ENCODE assay signal across 20 cellular contexts in genomic region chr3:50160561-50160983, GRCh38. TPM values are rescaled to one million over a fixed set of nuclear protein-coding genes. Genes with fewer than 3 reads are reported as not detected.
A peak's percentile ranks its signal among the peaks of the same experiment; 100 is the strongest.
DNase-seq lines count a peak whose midpoint lies in the region; ATAC-seq and TF ChIP-seq lines count a peak whose summit lies in the region.
"Had no signal": no experiment of that assay in that cellular context is flagged by ENCODE, and none has a peak within 500 bp of the region (broad histone marks: within the 10 kb centered on the region; RNA-seq: fewer than 3 reads in every experiment).

No MANE protein-coding gene starts in this region.

- CTCF ChIA-PET in CD8-positive, alpha-beta memory T cell (lab: Charles Lee) = no interaction called here

- peak; percentile 78 for DNase-seq in endodermal cell
- DNase-seq in right lobe of liver = no peak
- no peak for DNase-seq in spleen
- DNase-seq in stimulated activated naive B cell treated with anti-CD40 and anti-IgM and Interleukin-4, amounts not matched to agents 10 μg/mL and 1 μg/mL and 100 μg/mL, for 72 hours = no peak
- DNase-seq in CD8-positive, alpha-beta memory T cell = no peak
- DNase-seq: activated B cell treated with CpG ODN at 0.5 μM for 24 hours; activated CD8-positive, alpha-beta memory T cell treated with anti-CD3 and anti-CD28 coated beads, Interleukin-2, amount 50 U/mL, for 4 hours; activated naive CD4-positive, alpha-beta T cell treated with Interleukin-2 at 50 U/mL for 16 hours; AML-193; effector memory CD8-positive, alpha-beta T cell; GOT3; MM.1S; naive B cell; stimulated activated CD4-positive, alpha-beta T cell treated with anti-CD3 and anti-CD28 coated beads, Interleukin-1b, Interleukin-23, amount 100 ng/mL, for 48 hours; stimulated activated CD8-positive, alpha-beta memory T cell treated with anti-CD3 and anti-CD28 coated beads, Interleukin-4, amount 100 ng/mL, for 48 hours had no signal

- no peak for TF ChIP-seq RAD21 in Ishikawa (IDR thresholded peaks at IDR 0.05; ENCODE audit: low read depth)

- H3K4me1 ChIP-seq in endodermal cell (ENCODE audit: control insufficient read depth, insufficient read depth, low read length) (peaks cover 33% of the 10 kb centered on the region), right lobe of liver (peaks cover 0 to 11% (median 0%) of the 10 kb centered on the region in 4 donors), spleen (peaks cover 18 to 100% (median 72%) of the 10 kb centered on the region in 6 donors)
- peaks cover 10% of the 10 kb centered on the region for H3K4me1 ChIP-seq in CD8-positive, alpha-beta memory T cell (ENCODE audit: insufficient read depth, low read length)

- ATAC-seq in right lobe of liver = peak; percentile 12 to 47 (median 40)
- no peak for ATAC-seq in stimulated activated naive B cell treated with anti-CD40 and anti-IgM and Interleukin-4, amounts not matched to agents 10 μg/mL and 1 μg/mL and 100 μg/mL, for 72 hours (replicated peaks)
- ATAC-seq in HG03457 (IDR thresholded peaks at IDR 0.05; ENCODE audit: unreplicated experiment) = no peak
- ATAC-seq in HG02885 (IDR thresholded peaks at IDR 0.05; ENCODE audit: poor library complexity, unreplicated experiment) = no peak
- ATAC-seq: effector memory CD8-positive, alpha-beta T cell had no signal

- no peaks in the 10 kb centered on the region for H3K9me3 ChIP-seq in endodermal cell (ENCODE audit: control insufficient read depth, low read length)
- H3K9me3 ChIP-seq in right lobe of liver = no peaks in the 10 kb centered on the region
- H3K9me3 ChIP-seq in spleen = no peaks in the 10 kb centered on the region
- no peaks in the 10 kb centered on the region for H3K9me3 ChIP-seq in CD8-positive, alpha-beta memory T cell (ENCODE audit: low read length)

- WGBS in endodermal cell (ENCODE audit: insufficient coverage in 1 of 2, insufficient read length in 1 of 2), 2 experiments = 65% methylated on average over 7 of the region's 7 CpGs; no CpG with 5 or more reads in 1 of the 2 experiments
- WGBS in right lobe of liver (ENCODE audit: insufficient coverage, low coverage, low lambda C conversion rate, missing lambda C conversion rate) = no CpG with 5 or more reads among the region's 7 CpGs
- 62 to 86% (median 77%) methylated on average over 6 to 7 of the region's 7 CpGs for WGBS in spleen, 5 donors

- POLR2A ChIA-PET in CD8-positive, alpha-beta memory T cell (lab: Charles Lee) = interaction anchor here (0.5 kb wide), 1 partner anchor 273 kb away, joined by 5 read pairs; no protein-coding TSS in a partner anchor

- H3K9me3 Mint-ChIP-seq in endodermal cell = no peaks in the 10 kb centered on the region
- no peaks in the 10 kb centered on the region for H3K9me3 Mint-ChIP-seq in stimulated activated naive B cell treated with anti-CD40 and anti-IgM and Interleukin-4, amounts not matched to agents 10 μg/mL and 1 μg/mL and 100 μg/mL, for 72 hours
- no peaks in the 10 kb centered on the region for H3K9me3 Mint-ChIP-seq in CD8-positive, alpha-beta memory T cell
- H3K9me3 Mint-ChIP-seq: activated B cell treated with CpG ODN at 0.5 μM for 24 hours; effector memory CD8-positive, alpha-beta T cell; naive B cell had no signal

- H3K36me3 Mint-ChIP-seq in endodermal cell (ENCODE audit: low read depth) = peaks cover 6% of the 10 kb centered on the region
- no peaks in the 10 kb centered on the region for H3K36me3 Mint-ChIP-seq in stimulated activated naive B cell treated with anti-CD40 and anti-IgM and Interleukin-4, amounts not matched to agents 10 μg/mL and 1 μg/mL and 100 μg/mL, for 72 hours
- no peaks in the 10 kb centered on the region for H3K36me3 Mint-ChIP-seq in CD8-positive, alpha-beta memory T cell
- H3K36me3 Mint-ChIP-seq: naive B cell had no signal

- H3K9ac ChIP-seq in endodermal cell (ENCODE audit: extremely low read depth, low read length, poor library complexity, severe bottlenecking) = no peak overlapping the region

- H3K4me1 Mint-ChIP-seq in endodermal cell = peaks cover 63% of the 10 kb centered on the region
- H3K4me1 Mint-ChIP-seq in stimulated activated naive B cell treated with anti-CD40 and anti-IgM and Interleukin-4, amounts not matched to agents 10 μg/mL and 1 μg/mL and 100 μg/mL, for 72 hours = peaks cover 5 to 10% of the 10 kb centered on the region in 2 donors
- H3K4me1 Mint-ChIP-seq in CD8-positive, alpha-beta memory T cell = peaks cover 0 to 7% (median 5%) of the 10 kb centered on the region in 3 donors

- TF ChIP-seq CTCF in endodermal cell (conservative IDR thresholded peaks at IDR 0.05) = no peak
- TF ChIP-seq CTCF in right lobe of liver (IDR thresholded peaks at IDR 0.05) = no peak
- TF ChIP-seq CTCF in spleen (IDR thresholded peaks at IDR 0.05 in 8 of 11, conservative IDR thresholded peaks at IDR 0.05 in 3 of 11) = no peak

- TF ChIP-seq EP300 in Ishikawa (IDR thresholded peaks at IDR 0.05; ENCODE audit: borderline replicate concordance) = 0 out of 2 replicates have a peak, but pooled peaks have one; percentile 36

- H3K36me3 ChIP-seq in endodermal cell (ENCODE audit: control insufficient read depth, insufficient read depth, low read length) = no peaks in the 10 kb centered on the region
- no peaks in the 10 kb centered on the region for H3K36me3 ChIP-seq in right lobe of liver
- H3K36me3 ChIP-seq in spleen = no peaks in the 10 kb centered on the region
- no peaks in the 10 kb centered on the region for H3K36me3 ChIP-seq in CD8-positive, alpha-beta memory T cell (ENCODE audit: insufficient read depth, low read length)

- no peak overlapping the region for H3K4me3 Mint-ChIP-seq in endodermal cell
- H3K4me3 Mint-ChIP-seq in stimulated activated naive B cell treated with anti-CD40 and anti-IgM and Interleukin-4, amounts not matched to agents 10 μg/mL and 1 μg/mL and 100 μg/mL, for 72 hours = no peak overlapping the region
- H3K4me3 Mint-ChIP-seq in CD8-positive, alpha-beta memory T cell = no peak overlapping the region
- H3K4me3 Mint-ChIP-seq: activated B cell treated with CpG ODN at 0.5 μM for 24 hours; effector memory CD8-positive, alpha-beta T cell had no signal

- intact Hi-C loops in right lobe of liver (cut with DNase I) (no loop called here), spleen (cut with DNase I; ENCODE audit: low total_unique reads) (no loop called here)

- H3K27ac Mint-ChIP-seq in endodermal cell = peak overlapping the region; percentile 78
- no peak overlapping the region for H3K27ac Mint-ChIP-seq in stimulated activated naive B cell treated with anti-CD40 and anti-IgM and Interleukin-4, amounts not matched to agents 10 μg/mL and 1 μg/mL and 100 μg/mL, for 72 hours
- no peak overlapping the region for H3K27ac Mint-ChIP-seq in CD8-positive, alpha-beta memory T cell
- H3K27ac Mint-ChIP-seq: activated B cell treated with CpG ODN at 0.5 μM for 24 hours; effector memory CD8-positive, alpha-beta T cell; naive B cell had no signal

- no peaks in the 10 kb centered on the region for H3K27me3 Mint-ChIP-seq in endodermal cell (ENCODE audit: insufficient read depth)
- H3K27me3 Mint-ChIP-seq in stimulated activated naive B cell treated with anti-CD40 and anti-IgM and Interleukin-4, amounts not matched to agents 10 μg/mL and 1 μg/mL and 100 μg/mL, for 72 hours = peaks cover 22 to 27% of the 10 kb centered on the region in 2 donors
- peaks cover 13 to 23% of the 10 kb centered on the region in 2 donors for H3K27me3 Mint-ChIP-seq in CD8-positive, alpha-beta memory T cell

- no peak for TF ChIP-seq POLR2A in right lobe of liver (IDR thresholded peaks at IDR 0.05)
- TF ChIP-seq POLR2A in spleen (IDR thresholded peaks at IDR 0.05) = no peak

- peaks cover 7% of the 10 kb centered on the region for H3K27me3 ChIP-seq in endodermal cell (ENCODE audit: control insufficient read depth, insufficient read depth, low read length, poor library complexity, severe bottlenecking)
- H3K27me3 ChIP-seq in right lobe of liver = no peaks in the 10 kb centered on the region
- H3K27me3 ChIP-seq in spleen (replicated peaks in 1 of 7) = peaks cover 0 to 23% (median 10%) of the 10 kb centered on the region in 7 donors
- peaks cover 13% of the 10 kb centered on the region for H3K27me3 ChIP-seq in CD8-positive, alpha-beta memory T cell (ENCODE audit: insufficient read depth, low read length, poor library complexity, severe bottlenecking)

- H3K4me3 ChIP-seq in endodermal cell (ENCODE audit: low read length) = no peak overlapping the region
- H3K4me3 ChIP-seq in right lobe of liver = no peak overlapping the region
- H3K4me3 ChIP-seq in spleen = peak overlapping the region in 4 of 8 donors; percentile 3 to 43 (median 9)
- H3K4me3 ChIP-seq in CD8-positive, alpha-beta memory T cell (ENCODE audit: low read length) = no peak overlapping the region

- H3K27ac ChIP-seq in endodermal cell (ENCODE audit: low read depth, low read length) (no peak overlapping the region), right lobe of liver (no peak overlapping the region), spleen (peak overlapping the region in 6 of 8 donors; percentile 41 to 82 (median 76))
- H3K27ac ChIP-seq in CD8-positive, alpha-beta memory T cell (ENCODE audit: low read depth, low read length) = no peak overlapping the region

TF ChIP-seq in Ishikawa, 13 proteins besides CTCF, POLR2A, EP300 and RAD21 (continues in another document):
- TF ChIP-seq TAF1 (IDR thresholded peaks at IDR 0.05; ENCODE audit: low read depth) = no peak

RNA-seq across cellular contexts. Expression of gene SEMA3F, which starts 5.4 kb away (rescaled TPM):
- total RNA-seq in endodermal cell = 10 to 100 TPM; 44.8 to 63.2 TPM
- polyA plus RNA-seq in endodermal cell (2013, experiment 1 of 2) = 32.1 TPM
- 33.4 TPM for polyA plus RNA-seq in endodermal cell (2013, experiment 2 of 2)
- 1 to 10 TPM; 1.2 to 5.9 (median 4.2) TPM for total RNA-seq in right lobe of liver
- 100 to 1,000 TPM in 3 of 7 donors, 10 to 100 TPM in 4; 56.1 to 205 (median 98.8) TPM for total RNA-seq in spleen
- 10 to 100 TPM; 16.9 to 34.2 (median 31.7) TPM for polyA plus RNA-seq in spleen
- not detected for total RNA-seq in CD8-positive, alpha-beta memory T cell
- polyA plus RNA-seq in CD8-positive, alpha-beta memory T cell = not detected
- total RNA-seq: activated B cell treated with CpG ODN at 0.5 μM for 24 hours had no signal

RNA-seq across cellular contexts. Expression of gene GNAT1, which starts 30.8 kb away (rescaled TPM):
- total RNA-seq in endodermal cell (1 to 10 TPM in 1 of 2 donors, under 1 TPM in 1; 0.42 to 1.2 TPM), right lobe of liver (under 1 TPM in 1 of 6 experiments, not detected in 5; 0.07 TPM), spleen (under 1 TPM in 2 of 7 donors, not detected in 5; 0.18 to 0.44 TPM)
- polyA plus RNA-seq in endodermal cell (2013, experiment 1 of 2) = 0.11 TPM
- 0.12 TPM for polyA plus RNA-seq in endodermal cell (2013, experiment 2 of 2)
- polyA plus RNA-seq in spleen = under 1 TPM in 1 of 3 donors, not detected in 2; 0.05 TPM
- total RNA-seq in CD8-positive, alpha-beta memory T cell = not detected
- polyA plus RNA-seq in CD8-positive, alpha-beta memory T cell = not detected
- total RNA-seq: activated B cell treated with CpG ODN at 0.5 μM for 24 hours; glomerular endothelial cell; T-helper 1 cell treated with Interleukin-12 subunit alpha and Interleukin-12 subunit beta and Interleukin-4 antibody, amounts not matched to agents 30 ng/mL and 1 ng/mL, for 36 hours had no signal

RNA-seq across cellular contexts. Expression of gene SLC38A3, which starts 44.5 kb away (rescaled TPM):
- 1 to 10 TPM; 1.5 to 1.9 TPM for total RNA-seq in endodermal cell
- polyA plus RNA-seq in endodermal cell (2013, experiment 1 of 2) = 4.4 TPM
- 4.3 TPM for polyA plus RNA-seq in endodermal cell (2013, experiment 2 of 2)
- 100 to 1,000 TPM in 4 of 6 experiments, 10 to 100 TPM in 2; 77.7 to 311 (median 190) TPM for total RNA-seq in right lobe of liver
- not detected for total RNA-seq in spleen
- polyA plus RNA-seq in spleen = under 1 TPM in 2 of 3 donors, not detected in 1; 0.02 to 0.07 TPM
- total RNA-seq in CD8-positive, alpha-beta memory T cell = not detected
- polyA plus RNA-seq in CD8-positive, alpha-beta memory T cell = not detected
- total RNA-seq: activated B cell treated with CpG ODN at 0.5 μM for 24 hours; glomerular endothelial cell; T-helper 1 cell treated with Interleukin-12 subunit alpha and Interleukin-12 subunit beta and Interleukin-4 antibody, amounts not matched to agents 30 ng/mL and 1 ng/mL, for 36 hours had no signal

Comparison
In these comparisons a context has a peak if more than half of its experiments do, and no peak if none do; other contexts are left out.
1. H3K27ac ChIP-seq: peak in spleen (6 of 8); none in endodermal cell (single experiment), right lobe of liver (0 of 3) and CD8-positive, alpha-beta memory T cell (single experiment).
2. ATAC-seq: peak in right lobe of liver (4 of 4); none in stimulated activated naive B cell treated with anti-CD40 and anti-IgM and Interleukin-4, amounts not matched to agents 10 μg/mL and 1 μg/mL and 100 μg/mL, for 72 hours (0 of 2), HG03457 (single experiment) and HG02885 (single experiment).
3. RNA of gene SEMA3F, which starts 5.4 kb away (total RNA-seq): 56.1 to 205 TPM in spleen and 44.8 to 63.2 TPM in endodermal cell; 1.2 to 5.9 TPM in right lobe of liver and not detected in CD8-positive, alpha-beta memory T cell; every median in the first group is over 4 times any median in the second.
4. RNA of gene SLC38A3, which starts 44.5 kb away (total RNA-seq): 77.7 to 311 TPM in right lobe of liver; 1.5 to 1.9 TPM in endodermal cell, not detected in CD8-positive, alpha-beta memory T cell and not detected in spleen; every median in the first group is over 10 times any median in the second.